In the genomic region with DNA sequence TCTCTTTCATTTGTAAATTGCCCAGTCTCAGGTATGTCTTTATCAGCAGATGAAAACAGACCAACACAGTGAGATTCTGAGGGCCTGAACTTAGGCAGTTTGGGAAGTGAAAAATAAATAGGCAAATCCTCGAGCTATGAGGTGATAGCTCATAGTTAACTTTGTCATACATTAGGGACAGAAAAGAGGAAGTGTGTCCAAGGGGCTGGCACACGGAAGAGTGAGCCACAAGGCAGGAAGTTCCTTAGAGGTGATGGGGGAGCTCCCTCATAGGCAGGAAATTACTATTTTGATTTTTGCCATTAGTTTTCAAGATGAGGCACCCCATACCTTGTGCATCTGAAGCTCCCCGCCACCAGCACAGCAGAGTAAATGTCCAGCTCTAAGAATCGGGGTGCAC, we compare ENCODE assay signal across 11 cellular contexts.
A peak's percentile ranks its signal among the peaks of the same experiment; 100 is the strongest.
DNase-seq lines count a peak whose midpoint lies in the region; ATAC-seq and TF ChIP-seq lines count a peak whose summit lies in the region.
"Had no signal": no experiment of that assay in that cellular context is flagged by ENCODE, and none has a peak within 500 bp of the region (broad histone marks: within the 10 kb centered on the region; RNA-seq: fewer than 3 reads in every experiment).

No MANE protein-coding gene starts in this region.

- H3K4me1 Mint-ChIP-seq in immature natural killer cell = peaks cover 16 to 39% of the 10 kb centered on the region in 2 donors
- H3K4me1 Mint-ChIP-seq in endodermal cell = no peaks in the 10 kb centered on the region

- no peak overlapping the region for H3K27ac ChIP-seq in endodermal cell (ENCODE audit: low read depth, low read length)
- H3K27ac ChIP-seq: body of pancreas had no signal

- DNase-seq in immature natural killer cell (no peak), foreskin fibroblast (no peak), omental fat pad (ENCODE audit: low spot score) (no peak), endodermal cell (no peak)
- no peak for DNase-seq in activated CD4-positive, alpha-beta T cell treated with anti-CD3 and anti-CD28 coated beads, Interleukin-2, amount 50 U/mL, for 48 hours
- DNase-seq: activated CD4-positive, alpha-beta memory T cell treated with anti-CD3 and anti-CD28 coated beads, Interleukin-2, amount 10 ng/mL, durations not matched to agents 7 days and 5 days; NCI-H1436 had no signal

- H3K36me3 ChIP-seq in endodermal cell (ENCODE audit: control insufficient read depth, insufficient read depth, low read length) = no peaks in the 10 kb centered on the region

- H3K27me3 ChIP-seq in endodermal cell (ENCODE audit: control insufficient read depth, insufficient read depth, low read length, poor library complexity, severe bottlenecking) = no peaks in the 10 kb centered on the region
- H3K27me3 ChIP-seq: body of pancreas had no signal

- peaks cover 0 to 13% (median 2%) of the 10 kb centered on the region in 3 donors for H3K27me3 Mint-ChIP-seq in immature natural killer cell (ENCODE audit: low read depth in 3 of 3)
- no peaks in the 10 kb centered on the region for H3K27me3 Mint-ChIP-seq in endodermal cell (ENCODE audit: insufficient read depth)
- H3K27me3 Mint-ChIP-seq: activated CD4-positive, alpha-beta memory T cell treated with anti-CD3 and anti-CD28 coated beads, Interleukin-2, amount 10 ng/mL, durations not matched to agents 7 days and 5 days had no signal

- 93 to 100% methylated on average over 3 to 4 of the region's 4 CpGs for WGBS in endodermal cell (ENCODE audit: insufficient coverage in 1 of 2, insufficient read length in 1 of 2), 2 experiments

- peak overlapping the region in 4 of 6 donors; percentile 4 to 65 (median 28) for H3K27ac Mint-ChIP-seq in immature natural killer cell
- H3K27ac Mint-ChIP-seq in endodermal cell = no peak overlapping the region
- H3K27ac Mint-ChIP-seq: activated CD4-positive, alpha-beta memory T cell treated with anti-CD3 and anti-CD28 coated beads, Interleukin-2, amount 10 ng/mL, durations not matched to agents 7 days and 5 days had no signal

- no peaks in the 10 kb centered on the region for H3K4me1 ChIP-seq in endodermal cell (ENCODE audit: control insufficient read depth, insufficient read depth, low read length)
- H3K4me1 ChIP-seq: body of pancreas had no signal

- TF ChIP-seq CTCF in foreskin fibroblast (IDR thresholded peaks at IDR 0.05; ENCODE audit: low read depth, low read length) = no peak
- TF ChIP-seq CTCF in omental fat pad (IDR thresholded peaks at IDR 0.05) = no peak
- TF ChIP-seq CTCF in endodermal cell (conservative IDR thresholded peaks at IDR 0.05) = no peak

- H3K9me3 Mint-ChIP-seq in immature natural killer cell (no peaks in the 10 kb centered on the region), endodermal cell (no peaks in the 10 kb centered on the region)

- no peak overlapping the region for H3K9ac ChIP-seq in endodermal cell (ENCODE audit: extremely low read depth, low read length, poor library complexity, severe bottlenecking)

- H3K4me3 Mint-ChIP-seq in immature natural killer cell = no peak overlapping the region
- no peak overlapping the region for H3K4me3 Mint-ChIP-seq in endodermal cell
- H3K4me3 Mint-ChIP-seq: activated CD4-positive, alpha-beta memory T cell treated with anti-CD3 and anti-CD28 coated beads, Interleukin-2, amount 10 ng/mL, durations not matched to agents 7 days and 5 days had no signal

- ATAC-seq in GM18511 (IDR thresholded peaks at IDR 0.05; ENCODE audit: unreplicated experiment) (peak; percentile 95), GM21737 (IDR thresholded peaks at IDR 0.05; ENCODE audit: unreplicated experiment) (peak; percentile 73), HG03575 (IDR thresholded peaks at IDR 0.05; ENCODE audit: extremely low read depth, insufficient number of reproducible peaks, low FRiP score, unreplicated experiment) (peak; percentile 57), omental fat pad (ENCODE audit: low FRiP score) (no peak)
- ATAC-seq: body of pancreas had no signal

- no peaks in the 10 kb centered on the region for H3K9me3 ChIP-seq in endodermal cell (ENCODE audit: control insufficient read depth, low read length)
- H3K9me3 ChIP-seq: body of pancreas had no signal

- H3K4me3 ChIP-seq in foreskin fibroblast (ENCODE audit: low read depth in 1 of 2, low read length in 2 of 2) (no peak overlapping the region), endodermal cell (ENCODE audit: low read length) (no peak overlapping the region)
- H3K4me3 ChIP-seq: body of pancreas had no signal

- H3K36me3 Mint-ChIP-seq in immature natural killer cell (peaks cover 1 to 32% (median 15%) of the 10 kb centered on the region in 3 donors), endodermal cell (ENCODE audit: low read depth) (no peaks in the 10 kb centered on the region)
